In the genomic region with DNA sequence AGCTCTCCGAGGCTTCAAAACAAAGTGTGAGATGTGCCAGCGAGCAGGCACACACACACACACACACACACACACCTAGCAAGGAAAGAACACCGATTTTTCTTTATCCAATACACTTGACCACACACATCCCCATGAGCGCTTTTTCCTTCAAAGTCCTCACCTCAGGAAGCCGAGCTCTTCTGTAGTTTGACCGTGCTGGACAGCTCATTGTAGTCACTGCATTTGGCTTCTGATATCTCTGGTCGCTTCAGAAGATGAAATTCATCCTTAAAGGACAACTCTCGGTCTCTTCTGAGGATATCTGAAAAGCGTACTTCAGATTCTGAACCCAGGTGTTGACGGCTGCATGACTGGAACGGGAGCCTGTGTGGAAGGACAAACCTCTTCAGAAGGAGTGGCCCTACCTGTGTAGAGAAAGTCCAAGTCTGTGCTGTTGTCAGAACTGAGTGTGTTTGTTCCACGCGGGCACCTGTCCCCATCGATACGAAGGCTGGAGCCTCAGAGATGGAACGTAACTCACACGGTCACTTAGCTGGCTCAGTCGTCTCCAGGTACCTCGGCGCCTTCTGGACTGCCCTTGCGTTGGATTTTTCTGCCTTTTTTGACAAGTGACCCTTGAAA, we compare ENCODE assay signal across 2 cellular contexts.
TF ChIP-seq lines count a peak whose summit lies in the region.

No MANE protein-coding gene starts in this region.

TF ChIP-seq in SK-N-SH, 30 proteins besides CTCF, POLR2A, EP300 and RAD21 (continued from another document):
- TF ChIP-seq, protein P1, sequence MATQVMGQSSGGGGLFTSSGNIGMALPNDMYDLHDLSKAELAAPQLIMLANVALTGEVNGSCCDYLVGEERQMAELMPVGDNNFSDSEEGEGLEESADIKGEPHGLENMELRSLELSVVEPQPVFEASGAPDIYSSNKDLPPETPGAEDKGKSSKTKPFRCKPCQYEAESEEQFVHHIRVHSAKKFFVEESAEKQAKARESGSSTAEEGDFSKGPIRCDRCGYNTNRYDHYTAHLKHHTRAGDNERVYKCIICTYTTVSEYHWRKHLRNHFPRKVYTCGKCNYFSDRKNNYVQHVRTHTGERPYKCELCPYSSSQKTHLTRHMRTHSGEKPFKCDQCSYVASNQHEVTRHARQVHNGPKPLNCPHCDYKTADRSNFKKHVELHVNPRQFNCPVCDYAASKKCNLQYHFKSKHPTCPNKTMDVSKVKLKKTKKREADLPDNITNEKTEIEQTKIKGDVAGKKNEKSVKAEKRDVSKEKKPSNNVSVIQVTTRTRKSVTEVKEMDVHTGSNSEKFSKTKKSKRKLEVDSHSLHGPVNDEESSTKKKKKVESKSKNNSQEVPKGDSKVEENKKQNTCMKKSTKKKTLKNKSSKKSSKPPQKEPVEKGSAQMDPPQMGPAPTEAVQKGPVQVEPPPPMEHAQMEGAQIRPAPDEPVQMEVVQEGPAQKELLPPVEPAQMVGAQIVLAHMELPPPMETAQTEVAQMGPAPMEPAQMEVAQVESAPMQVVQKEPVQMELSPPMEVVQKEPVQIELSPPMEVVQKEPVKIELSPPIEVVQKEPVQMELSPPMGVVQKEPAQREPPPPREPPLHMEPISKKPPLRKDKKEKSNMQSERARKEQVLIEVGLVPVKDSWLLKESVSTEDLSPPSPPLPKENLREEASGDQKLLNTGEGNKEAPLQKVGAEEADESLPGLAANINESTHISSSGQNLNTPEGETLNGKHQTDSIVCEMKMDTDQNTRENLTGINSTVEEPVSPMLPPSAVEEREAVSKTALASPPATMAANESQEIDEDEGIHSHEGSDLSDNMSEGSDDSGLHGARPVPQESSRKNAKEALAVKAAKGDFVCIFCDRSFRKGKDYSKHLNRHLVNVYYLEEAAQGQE (IDR thresholded peaks at IDR 0.05; ENCODE audit: low read depth, low read length) = peak; percentile 67; the same call in 1 of the 2 replicates
- no peak for TF ChIP-seq JUND (IDR thresholded peaks at IDR 0.05)

TF ChIP-seq in SK-N-SH treated with all-trans-retinoic acid at 6 μM for 48 hours, 23 proteins besides CTCF, POLR2A, EP300 and RAD21 (continued from another document):
- no peak for TF ChIP-seq ZNF8 (CRISPR knock-in tag; IDR thresholded peaks at IDR 0.05)
- no peak for TF ChIP-seq TOX (CRISPR knock-in tag; IDR thresholded peaks at IDR 0.05; ENCODE audit: borderline replicate concordance)
- TF ChIP-seq, protein P2, sequence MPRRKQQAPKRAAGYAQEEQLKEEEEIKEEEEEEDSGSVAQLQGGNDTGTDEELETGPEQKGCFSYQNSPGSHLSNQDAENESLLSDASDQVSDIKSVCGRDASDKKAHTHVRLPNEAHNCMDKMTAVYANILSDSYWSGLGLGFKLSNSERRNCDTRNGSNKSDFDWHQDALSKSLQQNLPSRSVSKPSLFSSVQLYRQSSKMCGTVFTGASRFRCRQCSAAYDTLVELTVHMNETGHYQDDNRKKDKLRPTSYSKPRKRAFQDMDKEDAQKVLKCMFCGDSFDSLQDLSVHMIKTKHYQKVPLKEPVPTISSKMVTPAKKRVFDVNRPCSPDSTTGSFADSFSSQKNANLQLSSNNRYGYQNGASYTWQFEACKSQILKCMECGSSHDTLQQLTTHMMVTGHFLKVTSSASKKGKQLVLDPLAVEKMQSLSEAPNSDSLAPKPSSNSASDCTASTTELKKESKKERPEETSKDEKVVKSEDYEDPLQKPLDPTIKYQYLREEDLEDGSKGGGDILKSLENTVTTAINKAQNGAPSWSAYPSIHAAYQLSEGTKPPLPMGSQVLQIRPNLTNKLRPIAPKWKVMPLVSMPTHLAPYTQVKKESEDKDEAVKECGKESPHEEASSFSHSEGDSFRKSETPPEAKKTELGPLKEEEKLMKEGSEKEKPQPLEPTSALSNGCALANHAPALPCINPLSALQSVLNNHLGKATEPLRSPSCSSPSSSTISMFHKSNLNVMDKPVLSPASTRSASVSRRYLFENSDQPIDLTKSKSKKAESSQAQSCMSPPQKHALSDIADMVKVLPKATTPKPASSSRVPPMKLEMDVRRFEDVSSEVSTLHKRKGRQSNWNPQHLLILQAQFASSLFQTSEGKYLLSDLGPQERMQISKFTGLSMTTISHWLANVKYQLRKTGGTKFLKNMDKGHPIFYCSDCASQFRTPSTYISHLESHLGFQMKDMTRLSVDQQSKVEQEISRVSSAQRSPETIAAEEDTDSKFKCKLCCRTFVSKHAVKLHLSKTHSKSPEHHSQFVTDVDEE (CRISPR knock-in tag; IDR thresholded peaks at IDR 0.05) = no peak
- TF ChIP-seq, protein P3, sequence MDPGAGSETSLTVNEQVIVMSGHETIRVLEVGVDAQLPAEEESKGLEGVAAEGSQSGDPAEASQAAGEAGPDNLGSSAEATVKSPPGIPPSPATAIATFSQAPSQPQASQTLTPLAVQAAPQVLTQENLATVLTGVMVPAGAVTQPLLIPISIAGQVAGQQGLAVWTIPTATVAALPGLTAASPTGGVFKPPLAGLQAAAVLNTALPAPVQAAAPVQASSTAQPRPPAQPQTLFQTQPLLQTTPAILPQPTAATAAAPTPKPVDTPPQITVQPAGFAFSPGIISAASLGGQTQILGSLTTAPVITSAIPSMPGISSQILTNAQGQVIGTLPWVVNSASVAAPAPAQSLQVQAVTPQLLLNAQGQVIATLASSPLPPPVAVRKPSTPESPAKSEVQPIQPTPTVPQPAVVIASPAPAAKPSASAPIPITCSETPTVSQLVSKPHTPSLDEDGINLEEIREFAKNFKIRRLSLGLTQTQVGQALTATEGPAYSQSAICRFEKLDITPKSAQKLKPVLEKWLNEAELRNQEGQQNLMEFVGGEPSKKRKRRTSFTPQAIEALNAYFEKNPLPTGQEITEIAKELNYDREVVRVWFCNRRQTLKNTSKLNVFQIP (CRISPR knock-in tag; IDR thresholded peaks at IDR 0.05; ENCODE audit: borderline replicate concordance, low read depth) = no peak
- TF ChIP-seq ZNF565 (CRISPR knock-in tag; conservative IDR thresholded peaks at IDR 0.05; ENCODE audit: low read depth) = no peak
- no peak for TF ChIP-seq ESRRG (CRISPR knock-in tag; IDR thresholded peaks at IDR 0.05)
- TF ChIP-seq ZNF70 (CRISPR knock-in tag; IDR thresholded peaks at IDR 0.05) = no peak
- no peak for TF ChIP-seq TCF4 (CRISPR knock-in tag; IDR thresholded peaks at IDR 0.05; ENCODE audit: borderline replicate concordance)
